ENCODE assay signal across 16 cellular contexts in the genomic region with DNA sequence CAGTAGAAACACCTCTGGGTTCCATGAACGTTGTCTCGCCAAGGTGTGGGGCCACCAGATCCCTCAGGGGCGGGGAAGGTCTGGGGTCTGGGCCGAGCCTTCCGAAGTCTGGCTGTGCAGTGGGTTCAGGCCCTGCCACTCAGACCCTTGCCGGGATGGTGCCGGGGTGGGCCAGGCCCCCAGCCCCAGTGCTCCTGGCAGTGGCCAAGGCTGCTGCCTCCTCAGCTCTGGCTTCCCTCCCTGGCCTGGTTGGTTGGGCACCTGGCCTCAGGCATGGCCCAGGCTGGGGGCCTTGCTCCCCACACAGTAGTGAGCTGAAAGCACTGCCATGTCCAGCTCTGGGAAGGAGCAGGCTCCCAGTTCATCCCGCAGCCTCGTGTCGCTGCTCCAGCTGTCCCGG. TPM values are rescaled to one million over a fixed set of nuclear protein-coding genes. Genes with fewer than 3 reads are reported as not detected.
DNase-seq lines count a peak whose midpoint lies in the region; ATAC-seq, FAIRE-seq and TF ChIP-seq lines count a peak whose summit lies in the region.
"Had no signal": no experiment of that assay in that cellular context is flagged by ENCODE, and none has a peak within 500 bp of the region (broad histone marks: within the 10 kb centered on the region; RNA-seq: fewer than 3 reads in every experiment).

No MANE protein-coding gene starts in this region.

- POLR2A ChIA-PET in IMR-90 (lab: Charles Lee; ENCODE audit: unreplicated experiment) = no interaction called here
- POLR2A ChIA-PET in activated CD4-positive, alpha-beta T cell treated with anti-CD3 and anti-CD28 coated beads, Interleukin-2, amount 10 ng/mL, durations not matched to agents 7 days and 5 days (lab: Charles Lee) = no interaction called here

- no peak for TF ChIP-seq CTCF in IMR-90 (conservative IDR thresholded peaks at IDR 0.05; ENCODE audit: low read depth, low read length)
- TF ChIP-seq CTCF in breast epithelium (IDR thresholded peaks at IDR 0.05) = no peak
- TF ChIP-seq CTCF in suprapubic skin (IDR thresholded peaks at IDR 0.05) = no peak

- no peak overlapping the region for H2AK5ac ChIP-seq in IMR-90 (ENCODE audit: low read depth, low read length)

- 96% methylated on average over 11 of the region's 11 CpGs; no CpG with 5 or more reads in 1 of the 2 experiments for WGBS in IMR-90 (ENCODE audit: extremely low coverage in 2 of 2, insufficient read length in 1 of 2), 2 experiments
- WGBS in suprapubic skin = no CpG with 5 or more reads among the region's 11 CpGs

- H3K9me3 ChIP-seq in IMR-90 (ENCODE audit: control insufficient read depth, insufficient read depth, low read length) (no peaks in the 10 kb centered on the region), breast epithelium (no peaks in the 10 kb centered on the region), suprapubic skin (no peaks in the 10 kb centered on the region)

- H2BK15ac ChIP-seq in IMR-90 (ENCODE audit: low read depth, low read length) = no peak overlapping the region

- H3K79me1 ChIP-seq in IMR-90 (ENCODE audit: low read depth in 1 of 2, low read length in 2 of 2) = peaks cover 27 to 85% of the 10 kb centered on the region in 2 experiments

- in situ Hi-C loops in IMR-90 (cut with MboI; ENCODE audit: low sequenced_read_pairs) = no loop called here

- H3K18ac ChIP-seq in IMR-90 (ENCODE audit: low read depth, low read length) = no peak overlapping the region

- H3K4me3 ChIP-seq in IMR-90 (ENCODE audit: insufficient read depth, low read depth, low read length) (no peak overlapping the region), breast epithelium (no peak overlapping the region), suprapubic skin (no peak overlapping the region)
- H3K4me3 ChIP-seq: PC-9 had no signal

- no peak overlapping the region for H3K27ac ChIP-seq in IMR-90 (ENCODE audit: insufficient read depth, low read length)
- peak overlapping the region; percentile 99 to 100 for H3K27ac ChIP-seq in breast epithelium
- peak overlapping the region; percentile 92 for H3K27ac ChIP-seq in suprapubic skin
- H3K27ac ChIP-seq: PC-9 had no signal

- H3K4me1 ChIP-seq in IMR-90 (ENCODE audit: control insufficient read depth, insufficient read depth, low read length) = peaks cover 15% of the 10 kb centered on the region
- peaks cover 54 to 65% of the 10 kb centered on the region in 2 donors for H3K4me1 ChIP-seq in breast epithelium
- H3K4me1 ChIP-seq in suprapubic skin = peaks cover 99% of the 10 kb centered on the region

- no peak for FAIRE-seq in GM12892 (lab: Jason Lieb, UNC)

- H3K36me3 Mint-ChIP-seq in activated CD4-positive, alpha-beta T cell treated with anti-CD3 and anti-CD28 coated beads, Interleukin-2, amount 10 ng/mL, durations not matched to agents 7 days and 5 days (ENCODE audit: low read depth) = peaks cover 2% of the 10 kb centered on the region
- H3K36me3 Mint-ChIP-seq: activated naive CD4-positive, alpha-beta T cell treated with anti-CD3 and anti-CD28 coated beads, Interleukin-2, amount 50 U/mL, for 24 hours; naive thymus-derived CD4-positive, alpha-beta T cell; WTC11 had no signal

- ATAC-seq in IMR-90 (ENCODE audit: low read depth) = no peak
- no peak for ATAC-seq in HG03095 (IDR thresholded peaks at IDR 0.05; ENCODE audit: unreplicated experiment)
- ATAC-seq: naive thymus-derived CD4-positive, alpha-beta T cell; WTC11 had no signal

- no peak overlapping the region for H3K56ac ChIP-seq in IMR-90 (ENCODE audit: extremely low read depth, insufficient read depth, low read length)

- H3K4me3 Mint-ChIP-seq in activated CD4-positive, alpha-beta T cell treated with anti-CD3 and anti-CD28 coated beads, Interleukin-2, amount 10 ng/mL, durations not matched to agents 7 days and 5 days = no peak overlapping the region
- H3K4me3 Mint-ChIP-seq: activated naive CD4-positive, alpha-beta T cell treated with anti-CD3 and anti-CD28 coated beads, Interleukin-2, amount 50 U/mL, for 24 hours; CD14-positive monocyte; naive thymus-derived CD4-positive, alpha-beta T cell; WTC11 had no signal

- no peak overlapping the region for H3K23ac ChIP-seq in IMR-90 (ENCODE audit: low read depth, low read length)

- peaks cover 70% of the 10 kb centered on the region for H3K36me3 ChIP-seq in IMR-90 (ENCODE audit: control insufficient read depth, insufficient read depth, low read length)
- H3K36me3 ChIP-seq in breast epithelium = no peaks in the 10 kb centered on the region
- peaks cover 72% of the 10 kb centered on the region for H3K36me3 ChIP-seq in suprapubic skin

- H3K4me1 Mint-ChIP-seq in activated CD4-positive, alpha-beta T cell treated with anti-CD3 and anti-CD28 coated beads, Interleukin-2, amount 10 ng/mL, durations not matched to agents 7 days and 5 days = no peaks in the 10 kb centered on the region
- H3K4me1 Mint-ChIP-seq: activated naive CD4-positive, alpha-beta T cell treated with anti-CD3 and anti-CD28 coated beads, Interleukin-2, amount 50 U/mL, for 24 hours; CD14-positive monocyte; WTC11 had no signal

- H3K9me1 ChIP-seq in IMR-90 (ENCODE audit: insufficient read depth, low read length) = no peaks in the 10 kb centered on the region

- H3K9me3 Mint-ChIP-seq in activated CD4-positive, alpha-beta T cell treated with anti-CD3 and anti-CD28 coated beads, Interleukin-2, amount 10 ng/mL, durations not matched to agents 7 days and 5 days = no peaks in the 10 kb centered on the region
- H3K9me3 Mint-ChIP-seq: activated naive CD4-positive, alpha-beta T cell treated with anti-CD3 and anti-CD28 coated beads, Interleukin-2, amount 50 U/mL, for 24 hours; CD14-positive monocyte; naive thymus-derived CD4-positive, alpha-beta T cell; WTC11 had no signal

- BruUV-seq in IMR-90 (replicated peaks; lab: Mats Ljungman, UMichigan) = no TSS peak

- no peak for TF ChIP-seq RAD21 in IMR-90 (IDR thresholded peaks at IDR 0.05; ENCODE audit: low read length)

- no peak overlapping the region for H4K5ac ChIP-seq in IMR-90 (ENCODE audit: low read depth, low read length)

- CTCF ChIA-PET in IMR-90 (lab: Yijun Ruan, JAX) = no interaction called here
- CTCF ChIA-PET in activated CD4-positive, alpha-beta T cell treated with anti-CD3 and anti-CD28 coated beads, Interleukin-2, amount 10 ng/mL, durations not matched to agents 7 days and 5 days (lab: Charles Lee) = interaction anchor here (1.4 kb wide), 1 partner anchor 96 kb away, joined by 6 read pairs; no protein-coding TSS in a partner anchor

- H3K27me3 ChIP-seq in IMR-90 (ENCODE audit: control insufficient read depth, insufficient read depth, low read length) = no peaks in the 10 kb centered on the region
- no peaks in the 10 kb centered on the region for H3K27me3 ChIP-seq in breast epithelium
- H3K27me3 ChIP-seq in suprapubic skin = no peaks in the 10 kb centered on the region

- TF ChIP-seq POLR2A in IMR-90 (IDR thresholded peaks at IDR 0.05; ENCODE audit: low read depth, low read length) (no peak), breast epithelium (IDR thresholded peaks at IDR 0.05) (no peak), suprapubic skin (IDR thresholded peaks at IDR 0.05) (no peak), GM12892 (IDR thresholded peaks at IDR 0.05; ENCODE audit: low read depth, low read length) (no peak)

- no peak overlapping the region for H3K9ac ChIP-seq in IMR-90 (ENCODE audit: low read depth, low read length)

- H3K14ac ChIP-seq in IMR-90 (replicated peaks; ENCODE audit: low read depth, low read length) = no peak overlapping the region

- H3K4me2 ChIP-seq in IMR-90 (ENCODE audit: low read depth, low read length) = no peak overlapping the region
- H3K4me2 ChIP-seq: PC-9 had no signal

- DNase-seq in IMR-90 (no peak), breast epithelium (ENCODE audit: low spot score in 2 of 2) (no peak), myocyte (ENCODE audit: low read depth) (peak; percentile 28), suprapubic skin (ENCODE audit: low spot score in 2 of 2) (no peak), NCI-H2171 (lab: John Stamatoyannopoulos, UW) (no peak), GM12892 (ENCODE audit: insufficient read length) (no peak)
- DNase-seq in activated CD4-positive, alpha-beta T cell treated with anti-CD3 and anti-CD28 coated beads, Interleukin-2, amount 10 ng/mL, durations not matched to agents 7 days and 5 days = no peak
- DNase-seq: central memory CD4-positive, alpha-beta T cell; DND-41; naive thymus-derived CD4-positive, alpha-beta T cell; NCI-H1694 treated with DMSO at 0.1 percent for 48 hours; PC-9 had no signal

- no peak overlapping the region for H2AFZ ChIP-seq in IMR-90 (replicated peaks; ENCODE audit: low read length, poor library complexity)
- H2AFZ ChIP-seq: PC-9 had no signal

- peak overlapping the region; percentile 65 for H2AK9ac ChIP-seq in IMR-90 (replicated peaks; ENCODE audit: low read depth, low read length, poor library complexity)

- no peak overlapping the region for H2BK120ac ChIP-seq in IMR-90 (ENCODE audit: low read depth, low read length)

- no peak for TF ChIP-seq EP300 in suprapubic skin (IDR thresholded peaks at IDR 0.05)

- H4K20me1 ChIP-seq in IMR-90 (ENCODE audit: insufficient read depth, low read length) = peaks cover 36% of the 10 kb centered on the region

- H4K91ac ChIP-seq in IMR-90 (ENCODE audit: insufficient read depth, low read depth, low read length) = no peak overlapping the region

- H4K8ac ChIP-seq in IMR-90 (ENCODE audit: low read depth in 2 of 2, low read length in 2 of 2) = no peak overlapping the region

- intact Hi-C loops in IMR-90 (cut with micrococcal nuclease) = no loop called here
- intact Hi-C loops in breast epithelium (cut with DNase I; ENCODE audit: low total_unique reads) = no loop called here

- no peak overlapping the region for H2BK5ac ChIP-seq in IMR-90 (ENCODE audit: low read depth, low read length, poor library complexity, severe bottlenecking)

- H3K4ac ChIP-seq in IMR-90 (ENCODE audit: low read depth, low read length) = no peak overlapping the region

- H2BK20ac ChIP-seq in IMR-90 (ENCODE audit: low read depth, low read length) = no peak overlapping the region

- no peak overlapping the region for H3K27ac Mint-ChIP-seq in activated CD4-positive, alpha-beta T cell treated with anti-CD3 and anti-CD28 coated beads, Interleukin-2, amount 10 ng/mL, durations not matched to agents 7 days and 5 days
- H3K27ac Mint-ChIP-seq: activated naive CD4-positive, alpha-beta T cell treated with anti-CD3 and anti-CD28 coated beads, Interleukin-2, amount 50 U/mL, for 24 hours; WTC11 had no signal

- no peaks in the 10 kb centered on the region for H3K27me3 Mint-ChIP-seq in activated CD4-positive, alpha-beta T cell treated with anti-CD3 and anti-CD28 coated beads, Interleukin-2, amount 10 ng/mL, durations not matched to agents 7 days and 5 days
- H3K27me3 Mint-ChIP-seq: activated naive CD4-positive, alpha-beta T cell treated with anti-CD3 and anti-CD28 coated beads, Interleukin-2, amount 50 U/mL, for 24 hours; naive thymus-derived CD4-positive, alpha-beta T cell had no signal

- dilution Hi-C loops in IMR-90 (cut with HindIII; ENCODE audit: low sequenced_read_pairs, unreplicated experiment) = no loop called here

RNA-seq across cellular contexts. Expression of gene PPARA, which starts 48.2 kb away (rescaled TPM):
- total RNA-seq in IMR-90 (2012; rRNA removed) = 6.1 and 7.0 TPM in 2 replicates
- polyA plus RNA-seq in IMR-90 (2012; rRNA removed) = 3.1 and 3.3 TPM in 2 replicates
- polyA plus RNA-seq in IMR-90 (2012; cell fraction: cytosol; rRNA removed) = 3.2 and 3.3 TPM in 2 replicates
- polyA plus RNA-seq in IMR-90 (2012; cell fraction: nucleus; rRNA removed; ENCODE audit: low replicate concordance) = 3.0 and 5.9 TPM in 2 replicates
- 10 to 100 TPM; 15.2 to 31.0 (median 22.3) TPM for total RNA-seq in breast epithelium
- 17.5 and 26.3 TPM in 2 replicates for total RNA-seq in myocyte
- 7.7 TPM for polyA plus RNA-seq in myocyte (2012)
- total RNA-seq in suprapubic skin = 10 to 100 TPM; 18.7 to 53.8 (median 32.0) TPM
- total RNA-seq in activated CD4-positive, alpha-beta T cell treated with anti-CD3 and anti-CD28 coated beads, Interleukin-2, amount 10 ng/mL, durations not matched to agents 7 days and 5 days = 1 to 10 TPM; 9.5 to 9.7 TPM
- polyA plus RNA-seq in GM12892 (2012; ENCODE audit: missing spikeins) = 6.2 TPM
